2 cellular contexts compared by ENCODE assay signal in the genomic region with DNA sequence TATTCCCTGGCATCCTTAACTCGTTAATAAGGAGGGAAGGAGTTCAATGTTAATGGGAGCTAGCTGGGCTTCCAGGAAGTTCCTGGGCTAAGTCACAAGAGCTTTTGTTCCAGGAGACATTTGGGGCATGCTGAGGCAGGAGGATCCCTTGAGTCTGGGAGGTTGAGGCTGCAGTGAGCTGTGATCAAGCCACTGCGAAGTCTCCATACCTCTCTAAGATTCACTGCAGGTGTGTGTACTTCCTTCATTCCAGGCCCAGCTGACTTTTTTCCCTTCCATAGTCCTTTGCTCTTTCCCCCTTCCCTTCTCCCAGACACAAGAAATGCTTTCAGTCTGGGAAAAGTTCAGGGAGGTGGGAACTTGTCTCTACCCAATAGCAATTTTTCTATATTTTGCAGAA.
TF ChIP-seq lines count a peak whose summit lies in the region.

No MANE protein-coding gene starts in this region.

TF ChIP-seq in GM23338, 12 proteins besides CTCF, POLR2A, EP300 and RAD21:
- TF ChIP-seq, protein P1, sequence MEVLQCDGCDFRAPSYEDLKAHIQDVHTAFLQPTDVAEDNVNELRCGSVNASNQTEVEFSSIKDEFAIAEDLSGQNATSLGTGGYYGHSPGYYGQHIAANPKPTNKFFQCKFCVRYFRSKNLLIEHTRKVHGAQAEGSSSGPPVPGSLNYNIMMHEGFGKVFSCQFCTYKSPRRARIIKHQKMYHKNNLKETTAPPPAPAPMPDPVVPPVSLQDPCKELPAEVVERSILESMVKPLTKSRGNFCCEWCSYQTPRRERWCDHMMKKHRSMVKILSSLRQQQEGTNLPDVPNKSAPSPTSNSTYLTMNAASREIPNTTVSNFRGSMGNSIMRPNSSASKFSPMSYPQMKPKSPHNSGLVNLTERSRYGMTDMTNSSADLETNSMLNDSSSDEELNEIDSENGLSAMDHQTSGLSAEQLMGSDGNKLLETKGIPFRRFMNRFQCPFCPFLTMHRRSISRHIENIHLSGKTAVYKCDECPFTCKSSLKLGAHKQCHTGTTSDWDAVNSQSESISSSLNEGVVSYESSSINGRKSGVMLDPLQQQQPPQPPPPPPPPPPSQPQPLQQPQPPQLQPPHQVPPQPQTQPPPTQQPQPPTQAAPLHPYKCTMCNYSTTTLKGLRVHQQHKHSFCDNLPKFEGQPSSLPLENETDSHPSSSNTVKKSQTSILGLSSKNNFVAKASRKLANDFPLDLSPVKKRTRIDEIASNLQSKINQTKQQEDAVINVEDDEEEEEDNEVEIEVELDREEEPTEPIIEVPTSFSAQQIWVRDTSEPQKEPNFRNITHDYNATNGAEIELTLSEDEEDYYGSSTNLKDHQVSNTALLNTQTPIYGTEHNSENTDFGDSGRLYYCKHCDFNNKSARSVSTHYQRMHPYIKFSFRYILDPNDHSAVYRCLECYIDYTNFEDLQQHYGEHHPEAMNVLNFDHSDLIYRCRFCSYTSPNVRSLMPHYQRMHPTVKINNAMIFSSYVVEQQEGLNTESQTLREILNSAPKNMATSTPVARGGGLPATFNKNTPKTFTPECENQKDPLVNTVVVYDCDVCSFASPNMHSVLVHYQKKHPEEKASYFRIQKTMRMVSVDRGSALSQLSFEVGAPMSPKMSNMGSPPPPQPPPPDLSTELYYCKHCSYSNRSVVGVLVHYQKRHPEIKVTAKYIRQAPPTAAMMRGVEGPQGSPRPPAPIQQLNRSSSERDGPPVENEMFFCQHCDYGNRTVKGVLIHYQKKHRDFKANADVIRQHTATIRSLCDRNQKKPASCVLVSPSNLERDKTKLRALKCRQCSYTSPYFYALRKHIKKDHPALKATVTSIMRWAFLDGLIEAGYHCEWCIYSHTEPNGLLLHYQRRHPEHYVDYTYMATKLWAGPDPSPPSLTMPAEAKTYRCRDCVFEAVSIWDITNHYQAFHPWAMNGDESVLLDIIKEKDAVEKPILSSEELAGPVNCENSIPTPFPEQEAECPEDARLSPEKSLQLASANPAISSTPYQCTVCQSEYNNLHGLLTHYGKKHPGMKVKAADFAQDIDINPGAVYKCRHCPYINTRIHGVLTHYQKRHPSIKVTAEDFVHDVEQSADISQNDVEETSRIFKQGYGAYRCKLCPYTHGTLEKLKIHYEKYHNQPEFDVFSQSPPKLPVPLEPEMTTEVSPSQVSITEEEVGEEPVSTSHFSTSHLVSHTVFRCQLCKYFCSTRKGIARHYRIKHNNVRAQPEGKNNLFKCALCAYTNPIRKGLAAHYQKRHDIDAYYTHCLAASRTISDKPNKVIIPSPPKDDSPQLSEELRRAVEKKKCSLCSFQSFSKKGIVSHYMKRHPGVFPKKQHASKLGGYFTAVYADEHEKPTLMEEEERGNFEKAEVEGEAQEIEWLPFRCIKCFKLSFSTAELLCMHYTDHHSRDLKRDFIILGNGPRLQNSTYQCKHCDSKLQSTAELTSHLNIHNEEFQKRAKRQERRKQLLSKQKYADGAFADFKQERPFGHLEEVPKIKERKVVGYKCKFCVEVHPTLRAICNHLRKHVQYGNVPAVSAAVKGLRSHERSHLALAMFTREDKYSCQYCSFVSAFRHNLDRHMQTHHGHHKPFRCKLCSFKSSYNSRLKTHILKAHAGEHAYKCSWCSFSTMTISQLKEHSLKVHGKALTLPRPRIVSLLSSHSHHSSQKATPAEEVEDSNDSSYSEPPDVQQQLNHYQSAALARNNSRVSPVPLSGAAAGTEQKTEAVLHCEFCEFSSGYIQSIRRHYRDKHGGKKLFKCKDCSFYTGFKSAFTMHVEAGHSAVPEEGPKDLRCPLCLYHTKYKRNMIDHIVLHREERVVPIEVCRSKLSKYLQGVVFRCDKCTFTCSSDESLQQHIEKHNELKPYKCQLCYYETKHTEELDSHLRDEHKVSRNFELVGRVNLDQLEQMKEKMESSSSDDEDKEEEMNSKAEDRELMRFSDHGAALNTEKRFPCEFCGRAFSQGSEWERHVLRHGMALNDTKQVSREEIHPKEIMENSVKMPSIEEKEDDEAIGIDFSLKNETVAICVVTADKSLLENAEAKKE (CRISPR knock-in tag; IDR thresholded peaks at IDR 0.05) = 0 out of 2 replicates have a peak, but pooled peaks have one; percentile 25
- TF ChIP-seq, protein P2, sequence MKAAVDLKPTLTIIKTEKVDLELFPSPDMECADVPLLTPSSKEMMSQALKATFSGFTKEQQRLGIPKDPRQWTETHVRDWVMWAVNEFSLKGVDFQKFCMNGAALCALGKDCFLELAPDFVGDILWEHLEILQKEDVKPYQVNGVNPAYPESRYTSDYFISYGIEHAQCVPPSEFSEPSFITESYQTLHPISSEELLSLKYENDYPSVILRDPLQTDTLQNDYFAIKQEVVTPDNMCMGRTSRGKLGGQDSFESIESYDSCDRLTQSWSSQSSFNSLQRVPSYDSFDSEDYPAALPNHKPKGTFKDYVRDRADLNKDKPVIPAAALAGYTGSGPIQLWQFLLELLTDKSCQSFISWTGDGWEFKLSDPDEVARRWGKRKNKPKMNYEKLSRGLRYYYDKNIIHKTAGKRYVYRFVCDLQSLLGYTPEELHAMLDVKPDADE (IDR thresholded peaks at IDR 0.05) = no peak

TF ChIP-seq in H1, 55 proteins besides CTCF, POLR2A, EP300 and RAD21:
- TF ChIP-seq JUN (IDR thresholded peaks at IDR 0.05; ENCODE audit: low read depth, low read length) = no peak
- TF ChIP-seq KDM4A (IDR thresholded peaks at IDR 0.05; ENCODE audit: low read depth, low read length, severe bottlenecking) = no peak
- TF ChIP-seq RNF2 (IDR thresholded peaks at IDR 0.05; ENCODE audit: borderline replicate concordance, low read depth, low read length, missing control alignments, poor library complexity, severe bottlenecking) = no peak
- TF ChIP-seq SP4 (IDR thresholded peaks at IDR 0.05; ENCODE audit: low read length) = no peak
- TF ChIP-seq, protein P3, sequence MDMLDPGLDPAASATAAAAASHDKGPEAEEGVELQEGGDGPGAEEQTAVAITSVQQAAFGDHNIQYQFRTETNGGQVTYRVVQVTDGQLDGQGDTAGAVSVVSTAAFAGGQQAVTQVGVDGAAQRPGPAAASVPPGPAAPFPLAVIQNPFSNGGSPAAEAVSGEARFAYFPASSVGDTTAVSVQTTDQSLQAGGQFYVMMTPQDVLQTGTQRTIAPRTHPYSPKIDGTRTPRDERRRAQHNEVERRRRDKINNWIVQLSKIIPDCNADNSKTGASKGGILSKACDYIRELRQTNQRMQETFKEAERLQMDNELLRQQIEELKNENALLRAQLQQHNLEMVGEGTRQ (IDR thresholded peaks at IDR 0.05; ENCODE audit: low read length) = no peak
- TF ChIP-seq JUND (IDR thresholded peaks at IDR 0.05; ENCODE audit: low read length) = no peak
- TF ChIP-seq HDAC6 (IDR thresholded peaks at IDR 0.05; ENCODE audit: low read depth, low read length) = no peak
